ENCODE assay signal across 23 cellular contexts in genomic region chr1:46805755-46806154, GRCh38. TPM values are rescaled to one million over a fixed set of nuclear protein-coding genes. Genes with fewer than 3 reads are reported as not detected.
DNase-seq lines count a peak whose midpoint lies in the region; ATAC-seq and TF ChIP-seq lines count a peak whose summit lies in the region.
"Had no signal": no experiment of that assay in that cellular context is flagged by ENCODE, and none has a peak within 500 bp of the region (broad histone marks: within the 10 kb centered on the region; RNA-seq: fewer than 3 reads in every experiment).

No MANE protein-coding gene starts in this region.

- ATAC-seq in Right ventricle myocardium inferior (no peak), gastroesophageal sphincter (no peak), GM21528 (IDR thresholded peaks at IDR 0.05; ENCODE audit: low FRiP score, unreplicated experiment) (no peak)
- no peak for ATAC-seq in stimulated activated naive B cell treated with anti-CD40 and anti-IgM and Interleukin-4, amounts not matched to agents 10 μg/mL and 1 μg/mL and 100 μg/mL, for 72 hours (replicated peaks)
- no peak for ATAC-seq in activated naive CD4-positive, alpha-beta T cell treated with anti-CD3 and anti-CD28 coated beads, Interleukin-2, amount 50 U/mL, for 72 hours
- ATAC-seq: activated naive CD8-positive, alpha-beta T cell treated with anti-CD3 and anti-CD28 coated beads, Interleukin-2, amount 50 U/mL, for 24 hours had no signal

- WGBS in gastroesophageal sphincter (ENCODE audit: low coverage in 1 of 2), 2 donors = 86% methylated on average over 1 of the region's 1 CpG; no CpG with 5 or more reads in 1 of the 2 donors
- WGBS in stomach, 5 donors = 67 to 91% (median 77%) methylated on average over 1 of the region's 1 CpG

- H3K9me3 ChIP-seq in left ventricle myocardium inferior (replicated peaks) = peaks cover 8% of the 10 kb centered on the region
- H3K9me3 ChIP-seq in gastroesophageal sphincter = peaks cover 0 to 7% (median 0%) of the 10 kb centered on the region in 3 donors
- peaks cover 0 to 3% (median 0%) of the 10 kb centered on the region in 4 donors for H3K9me3 ChIP-seq in stomach
- H3K9me3 ChIP-seq: neutrophil, thoracic aorta had no signal

- intact Hi-C loops in left ventricle myocardium inferior (cut with micrococcal nuclease) (no loop called here), Right ventricle myocardium inferior (cut with DNase I) (loop anchor here (5.0 kb wide), 2 partner anchors 53 to 217 kb away; partner anchors contain the start of gene CYP4X1), stomach (cut with DNase I; ENCODE audit: low total_unique reads) (no loop called here)

- no peak for TF ChIP-seq EP300 in gastroesophageal sphincter (IDR thresholded peaks at IDR 0.05)
- no peak for TF ChIP-seq EP300 in stomach (IDR thresholded peaks at IDR 0.05)

- H3K4me1 Mint-ChIP-seq in stimulated activated naive B cell treated with anti-CD40 and anti-IgM and Interleukin-4, amounts not matched to agents 10 μg/mL and 1 μg/mL and 100 μg/mL, for 72 hours = no peaks in the 10 kb centered on the region
- H3K4me1 Mint-ChIP-seq: activated naive CD8-positive, alpha-beta T cell treated with anti-CD3 and anti-CD28 coated beads, Interleukin-2, amount 50 U/mL, for 24 hours had no signal

- peaks cover 4 to 6% of the 10 kb centered on the region in 2 donors for H3K27me3 Mint-ChIP-seq in stimulated activated naive B cell treated with anti-CD40 and anti-IgM and Interleukin-4, amounts not matched to agents 10 μg/mL and 1 μg/mL and 100 μg/mL, for 72 hours

- H3K4me3 ChIP-seq in left ventricle myocardium inferior (peak overlapping the region; percentile 67), gastroesophageal sphincter (peak overlapping the region in 1 of 2 donors; percentile 43), stomach (no peak overlapping the region)
- H3K4me3 ChIP-seq: cardiac muscle cell, thoracic aorta had no signal

- H3K9me3 Mint-ChIP-seq in stimulated activated naive B cell treated with anti-CD40 and anti-IgM and Interleukin-4, amounts not matched to agents 10 μg/mL and 1 μg/mL and 100 μg/mL, for 72 hours = no peaks in the 10 kb centered on the region
- H3K9me3 Mint-ChIP-seq in activated naive CD4-positive, alpha-beta T cell treated with anti-CD3 and anti-CD28 coated beads, Interleukin-2, amount 50 U/mL, for 72 hours = no peaks in the 10 kb centered on the region
- H3K9me3 Mint-ChIP-seq: activated naive CD8-positive, alpha-beta T cell treated with anti-CD3 and anti-CD28 coated beads, Interleukin-2, amount 50 U/mL, for 24 hours had no signal

- no peak for TF ChIP-seq CTCF in left ventricle myocardium inferior (IDR thresholded peaks at IDR 0.05; ENCODE audit: borderline replicate concordance)
- TF ChIP-seq CTCF in gastroesophageal sphincter (IDR thresholded peaks at IDR 0.05) = no peak
- TF ChIP-seq CTCF in stomach (IDR thresholded peaks at IDR 0.05) = no peak

- H3K27ac ChIP-seq in left ventricle myocardium inferior (replicated peaks) (peak overlapping the region; percentile 97), gastroesophageal sphincter (peak overlapping the region; percentile 11 to 86 (median 81)), stomach (peak overlapping the region in 4 of 5 donors; percentile 56 to 77 (median 67))
- H3K27ac ChIP-seq: cardiac muscle cell, neutrophil had no signal

- no peak overlapping the region for H3K4me3 Mint-ChIP-seq in stimulated activated naive B cell treated with anti-CD40 and anti-IgM and Interleukin-4, amounts not matched to agents 10 μg/mL and 1 μg/mL and 100 μg/mL, for 72 hours
- H3K4me3 Mint-ChIP-seq: activated naive CD8-positive, alpha-beta T cell treated with anti-CD3 and anti-CD28 coated beads, Interleukin-2, amount 50 U/mL, for 24 hours had no signal

- TF ChIP-seq POLR2A in gastroesophageal sphincter (IDR thresholded peaks at IDR 0.05) = no peak
- TF ChIP-seq POLR2A in stomach (IDR thresholded peaks at IDR 0.05) = no peak

- H3K4me1 ChIP-seq in left ventricle myocardium inferior (peaks cover 84% of the 10 kb centered on the region), gastroesophageal sphincter (peaks cover 0 to 33% (median 7%) of the 10 kb centered on the region in 3 donors), stomach (peaks cover 0 to 11% (median 7%) of the 10 kb centered on the region in 4 donors)

- no peaks in the 10 kb centered on the region for H3K27me3 ChIP-seq in left ventricle myocardium inferior (ENCODE audit: low read depth)
- peaks cover 5% of the 10 kb centered on the region for H3K27me3 ChIP-seq in gastroesophageal sphincter
- H3K27me3 ChIP-seq in stomach = no peaks in the 10 kb centered on the region
- H3K27me3 ChIP-seq: cardiac muscle cell had no signal

- no peaks in the 10 kb centered on the region for H3K36me3 Mint-ChIP-seq in stimulated activated naive B cell treated with anti-CD40 and anti-IgM and Interleukin-4, amounts not matched to agents 10 μg/mL and 1 μg/mL and 100 μg/mL, for 72 hours
- H3K36me3 Mint-ChIP-seq in activated naive CD4-positive, alpha-beta T cell treated with anti-CD3 and anti-CD28 coated beads, Interleukin-2, amount 50 U/mL, for 72 hours = no peaks in the 10 kb centered on the region

- H3K27ac Mint-ChIP-seq in stimulated activated naive B cell treated with anti-CD40 and anti-IgM and Interleukin-4, amounts not matched to agents 10 μg/mL and 1 μg/mL and 100 μg/mL, for 72 hours = no peak overlapping the region
- no peak overlapping the region for H3K27ac Mint-ChIP-seq in activated naive CD4-positive, alpha-beta T cell treated with anti-CD3 and anti-CD28 coated beads, Interleukin-2, amount 50 U/mL, for 72 hours
- H3K27ac Mint-ChIP-seq: activated naive CD8-positive, alpha-beta T cell treated with anti-CD3 and anti-CD28 coated beads, Interleukin-2, amount 50 U/mL, for 24 hours had no signal

- H3K36me3 ChIP-seq in left ventricle myocardium inferior (no peaks in the 10 kb centered on the region), gastroesophageal sphincter (no peaks in the 10 kb centered on the region), stomach (no peaks in the 10 kb centered on the region)
- H3K36me3 ChIP-seq: cardiac muscle cell, neutrophil, thoracic aorta had no signal

- DNase-seq in left ventricle myocardium inferior = no peak
- no peak for DNase-seq in Right ventricle myocardium inferior (ENCODE audit: missing footprints)
- DNase-seq in stomach = no peak
- no peak for DNase-seq in NCI-H1930 (lab: John Stamatoyannopoulos, UW)
- DNase-seq in stimulated activated naive B cell treated with anti-CD40 and anti-IgM and Interleukin-4, amounts not matched to agents 10 μg/mL and 1 μg/mL and 100 μg/mL, for 72 hours = no peak
- no peak for DNase-seq in activated naive CD4-positive, alpha-beta T cell treated with anti-CD3 and anti-CD28 coated beads, Interleukin-2, amount 50 U/mL, for 72 hours (ENCODE audit: low spot score in 2 of 2)
- DNase-seq: activated CD4-positive, alpha-beta T cell treated with anti-CD3 and anti-CD28 coated beads for 48 hours; activated naive CD8-positive, alpha-beta T cell treated with anti-CD3 and anti-CD28 coated beads, Interleukin-2, amount 50 U/mL, for 24 hours; erythroblast; NCI-H1417; NCI-H526; SHP77; SW 1271 had no signal

RNA-seq across cellular contexts. Expression of gene CYP4B1, which starts 6.9 kb away (rescaled TPM):
- total RNA-seq in left ventricle myocardium inferior (11.5 TPM), Right ventricle myocardium inferior (19.6 TPM), gastroesophageal sphincter (100 to 1,000 TPM in 1 of 4 donors, 10 to 100 TPM in 3; 42.5 to 184 (median 77.6) TPM), stomach (100 to 1,000 TPM in 1 of 5 donors, 10 to 100 TPM in 1, 1 to 10 TPM in 3; 5.1 to 110 (median 7.5) TPM)
- 10 to 100 TPM in 1 of 3 donors, 1 to 10 TPM in 1, under 1 TPM in 1; 0.75 to 26.6 (median 1.5) TPM for polyA plus RNA-seq in stomach
- not detected for total RNA-seq in activated naive CD4-positive, alpha-beta T cell treated with anti-CD3 and anti-CD28 coated beads, Interleukin-2, amount 50 U/mL, for 72 hours
- total RNA-seq: A673, cardiac muscle cell, Daoy, glomerular endothelial cell, H1 had no signal
- polyA plus RNA-seq: BJ, cardiac muscle cell had no signal

Comparison
In these comparisons a context has a peak if more than half of its experiments do, and no peak if none do; other contexts are left out.
1. RNA of gene CYP4B1, which starts 6.9 kb away (total RNA-seq): 42.5 to 184 TPM in gastroesophageal sphincter, 19.6 TPM in Right ventricle myocardium inferior (single experiment), 11.5 TPM in left ventricle myocardium inferior (single experiment) and 5.1 to 110 TPM in stomach; not detected in activated naive CD4-positive, alpha-beta T cell treated with anti-CD3 and anti-CD28 coated beads, Interleukin-2, amount 50 U/mL, for 72 hours; every median in the first group is over 4 times any median in the second.
2. Peak in every context shown above with its lines, with median percentiles within 50 percentile points of each other: H3K27ac ChIP-seq.